In the genomic region with DNA sequence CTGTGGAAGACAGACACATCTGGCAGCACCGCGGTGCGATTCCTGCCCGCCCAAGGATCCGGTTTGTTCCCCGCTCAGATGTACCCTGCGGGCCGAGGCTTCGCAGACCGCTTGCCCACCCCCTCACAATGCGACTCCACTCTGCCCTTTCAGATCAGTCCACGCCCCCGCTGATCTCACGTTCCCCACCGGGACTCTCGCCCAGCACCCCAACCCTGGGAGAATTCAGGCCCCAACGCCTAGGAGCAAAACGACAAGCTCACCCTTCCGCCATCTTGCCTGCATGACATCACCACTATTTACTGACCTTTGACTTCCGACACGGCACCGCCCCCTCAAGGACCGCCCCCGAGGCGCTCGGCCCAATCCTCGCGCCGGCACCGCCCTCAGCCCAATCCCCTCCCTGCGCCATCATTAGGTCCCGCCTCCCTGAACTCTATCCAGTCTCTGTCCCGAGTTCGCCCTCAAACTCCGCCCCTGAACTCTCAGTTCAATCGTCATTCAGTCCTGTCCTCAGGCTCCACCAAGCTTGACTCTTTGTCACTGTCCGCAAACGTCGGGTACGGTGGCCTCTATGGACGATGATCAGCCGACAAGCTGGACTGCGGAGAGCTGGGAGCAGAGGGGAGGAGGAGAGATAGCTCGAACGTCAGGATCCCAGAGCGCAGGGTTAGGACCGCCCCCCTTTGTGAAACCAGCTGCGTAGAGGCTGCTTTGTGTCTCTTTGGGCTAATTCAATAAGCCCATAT, we compare ENCODE assay signal across 8 cellular contexts. TPM values are rescaled to one million over a fixed set of nuclear protein-coding genes. Genes with fewer than 3 reads are reported as not detected.
DNase-seq lines count a peak whose midpoint lies in the region; ATAC-seq and TF ChIP-seq lines count a peak whose summit lies in the region.

A gene with protein sequence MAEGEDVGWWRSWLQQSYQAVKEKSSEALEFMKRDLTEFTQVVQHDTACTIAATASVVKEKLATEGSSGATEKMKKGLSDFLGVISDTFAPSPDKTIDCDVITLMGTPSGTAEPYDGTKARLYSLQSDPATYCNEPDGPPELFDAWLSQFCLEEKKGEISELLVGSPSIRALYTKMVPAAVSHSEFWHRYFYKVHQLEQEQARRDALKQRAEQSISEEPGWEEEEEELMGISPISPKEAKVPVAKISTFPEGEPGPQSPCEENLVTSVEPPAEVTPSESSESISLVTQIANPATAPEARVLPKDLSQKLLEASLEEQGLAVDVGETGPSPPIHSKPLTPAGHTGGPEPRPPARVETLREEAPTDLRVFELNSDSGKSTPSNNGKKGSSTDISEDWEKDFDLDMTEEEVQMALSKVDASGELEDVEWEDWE (minus strand): TSS at position 301 of the 749 bp plus-strand sequence. CDS start 27 bp downstream, at position 274.

- H3K27ac ChIP-seq in temporal lobe (ENCODE audit: low read depth, low read length), result peak within 1 kb of the TSS; percentile 87

- no peaks in the 10 kb centered on the region for H3K27me3 Mint-ChIP-seq in activated naive CD8-positive, alpha-beta T cell

- peaks cover 28% of the 10 kb centered on the region for H3K4me1 Mint-ChIP-seq in activated naive CD8-positive, alpha-beta T cell (ENCODE audit: low read depth)

- no peaks in the 10 kb centered on the region for H3K9me3 Mint-ChIP-seq in activated naive CD8-positive, alpha-beta T cell (ENCODE audit: low read depth)

- POLR2A ChIA-PET in GM10248 (lab: Yijun Ruan, JAX), result interaction anchor here (0.5 to 1.3 kb wide), 5 partner anchors 58 to 387 kb away, joined by 3 to 21 read pairs (median 4); partner anchors contain the start of genes CCDC28B, MARCKSL1 and TMEM39B

- TF ChIP-seq CTCF in GM10248 (IDR thresholded peaks at IDR 0.05; ENCODE audit: control extremely low read depth, extremely low read depth, low read depth, missing control alignments), result no peak

- peak within 1 kb of the TSS; percentile 99 for H3K4me3 Mint-ChIP-seq in activated naive CD8-positive, alpha-beta T cell

- DNase-seq in GM10248 (ENCODE audit: extremely low spot score) (peak; percentile 99), NCI-H1105 (lab: John Stamatoyannopoulos, UW) (peak; percentile 99), SKM-1 treated with dmso at 0.1 percent for 144 hours (lab: John Stamatoyannopoulos, UW; ENCODE audit: unreplicated experiment) (peak; percentile 98), glomerular endothelial cell (ENCODE audit: extremely low read depth, low read depth, low spot score) (peak; percentile 98), occipital lobe (lab: John Stamatoyannopoulos, UW) (peak; percentile 99)

- peak; percentile 96 for ATAC-seq in HG02623 (IDR thresholded peaks at IDR 0.05; ENCODE audit: unreplicated experiment)

- CTCF ChIA-PET in GM10248 (lab: Yijun Ruan, JAX), result interaction anchor here (0.6 to 1.8 kb wide), 14 partner anchors 10 to 379 kb away, joined by 3 to 5 read pairs (median 3); partner anchors contain the start of gene MARCKSL1

- no peaks in the 10 kb centered on the region for H3K36me3 Mint-ChIP-seq in activated naive CD8-positive, alpha-beta T cell

- H3K27ac Mint-ChIP-seq in activated naive CD8-positive, alpha-beta T cell, result peak within 1 kb of the TSS; percentile 100

RNA-seq across cellular contexts. Expression of the gene that starts here (rescaled TPM):
- 75.0 and 117 TPM in 2 replicates for total RNA-seq in glomerular endothelial cell
- total RNA-seq in occipital lobe, result 60.7 TPM
- total RNA-seq in temporal lobe, result 55.6 TPM

Comparison
In these comparisons a context has a peak if more than half of its experiments do, and no peak if none do; other contexts are left out.
1. Peak in every context shown above with its lines: DNase-seq, ATAC-seq and H3K27ac ChIP-seq.